In the genomic region with DNA sequence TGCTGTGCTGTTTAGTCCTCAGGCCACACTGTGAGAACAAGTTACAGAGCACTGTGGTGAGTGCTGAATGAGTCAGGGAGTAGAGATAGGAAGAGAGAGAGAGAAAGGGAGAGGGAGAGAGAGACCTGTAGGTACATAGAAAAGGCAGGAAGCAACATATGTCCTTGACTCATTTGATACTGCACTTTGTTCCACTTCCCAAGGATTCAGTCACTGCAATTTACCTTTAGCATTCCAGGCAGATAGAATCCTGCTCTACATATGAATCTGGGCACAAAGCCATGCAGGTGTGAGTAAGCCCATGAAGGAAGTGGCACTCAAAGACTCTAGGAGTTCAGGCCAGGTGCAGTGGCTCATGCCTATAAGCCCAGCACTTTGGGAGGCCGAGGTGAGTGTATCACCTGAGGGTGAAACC, we compare ENCODE assay signal across 10 cellular contexts. TPM values are rescaled to one million over a fixed set of nuclear protein-coding genes. Genes with fewer than 3 reads are reported as not detected.
DNase-seq lines count a peak whose midpoint lies in the region; ATAC-seq and TF ChIP-seq lines count a peak whose summit lies in the region.
"Had no signal": no experiment of that assay in that cellular context is flagged by ENCODE, and none has a peak within 500 bp of the region (broad histone marks: within the 10 kb centered on the region; RNA-seq: fewer than 3 reads in every experiment).

No MANE protein-coding gene starts in this region.

- no peaks in the 10 kb centered on the region for H3K9me3 ChIP-seq in BE2C

- peaks cover 13% of the 10 kb centered on the region; the same call in 1 of the 2 replicates for H3K27me3 ChIP-seq in BE2C

- peaks cover 16 to 35% of the 10 kb centered on the region in 2 donors for H3K36me3 Mint-ChIP-seq in activated naive CD4-positive, alpha-beta T cell treated with anti-CD3 and anti-CD28 coated beads, Interleukin-2, amount 50 U/mL, for 72 hours

- peak; percentile 54 to 62 for ATAC-seq in activated naive CD4-positive, alpha-beta T cell treated with anti-CD3 and anti-CD28 coated beads, Interleukin-2, amount 50 U/mL, for 72 hours

- H3K36me3 ChIP-seq in BE2C, result no peaks in the 10 kb centered on the region

- no peak for TF ChIP-seq CTCF in BE2C (IDR thresholded peaks at IDR 0.05; ENCODE audit: low read depth, low read length)

- peak; percentile 64 for DNase-seq in ELR (ENCODE audit: low read depth)
- DNase-seq in NCI-H128 (lab: John Stamatoyannopoulos, UW; ENCODE audit: unreplicated experiment), result peak; percentile 17
- no peak for DNase-seq in activated naive CD4-positive, alpha-beta T cell treated with anti-CD3 and anti-CD28 coated beads, Interleukin-2, amount 50 U/mL, for 72 hours (ENCODE audit: low spot score in 2 of 2)
- DNase-seq in mucosa of gallbladder (ENCODE audit: low spot score), result peak; percentile 87
- no peak for DNase-seq in NCI-H1048 (lab: John Stamatoyannopoulos, UW)
- no peak for DNase-seq in NCI-H1930 (lab: John Stamatoyannopoulos, UW)
- DNase-seq in activated CD8-positive, alpha-beta memory T cell treated with anti-CD3 and anti-CD28 coated beads for 24 hours, result no peak
- no peak for DNase-seq in BE2C
- DNase-seq: activated CD4-positive, alpha-beta T cell treated with anti-CD3 and anti-CD28 coated beads, Interleukin-2, amount 50 U/mL, for 1 hour; posterior cingulate gyrus had no signal

- no peak overlapping the region for H3K4me3 ChIP-seq in BE2C (ENCODE audit: low read depth, low read length)

- peak overlapping the region; percentile 46 to 94 for H3K27ac Mint-ChIP-seq in activated naive CD4-positive, alpha-beta T cell treated with anti-CD3 and anti-CD28 coated beads, Interleukin-2, amount 50 U/mL, for 72 hours

- H3K4me1 ChIP-seq in BE2C, result no peaks in the 10 kb centered on the region

- H3K9me3 Mint-ChIP-seq in activated naive CD4-positive, alpha-beta T cell treated with anti-CD3 and anti-CD28 coated beads, Interleukin-2, amount 50 U/mL, for 72 hours, result peaks cover 0 to 12% of the 10 kb centered on the region in 2 donors

RNA-seq across cellular contexts. Expression of a gene that starts 1.0 kb away (rescaled TPM):
- 10 to 100 TPM; 43.3 to 66.9 TPM for total RNA-seq in activated naive CD4-positive, alpha-beta T cell treated with anti-CD3 and anti-CD28 coated beads, Interleukin-2, amount 50 U/mL, for 72 hours
- 23.3 TPM for total RNA-seq in mucosa of gallbladder
- polyA plus RNA-seq in BE2C (2012; ENCODE audit: insufficient read depth, insufficient read length, low read depth), result 0.40 TPM

Comparison
In these comparisons a context has a peak if more than half of its experiments do, and no peak if none do; other contexts are left out.
1. DNase-seq: peak in ELR (single experiment), NCI-H128 (single experiment) and mucosa of gallbladder (single experiment); none in activated naive CD4-positive, alpha-beta T cell treated with anti-CD3 and anti-CD28 coated beads, Interleukin-2, amount 50 U/mL, for 72 hours (0 of 2), NCI-H1048 (single experiment), NCI-H1930 (0 of 2), activated CD8-positive, alpha-beta memory T cell treated with anti-CD3 and anti-CD28 coated beads for 24 hours (single experiment) and BE2C (single experiment).